12 cellular contexts compared by ENCODE assay signal in the genomic region with DNA sequence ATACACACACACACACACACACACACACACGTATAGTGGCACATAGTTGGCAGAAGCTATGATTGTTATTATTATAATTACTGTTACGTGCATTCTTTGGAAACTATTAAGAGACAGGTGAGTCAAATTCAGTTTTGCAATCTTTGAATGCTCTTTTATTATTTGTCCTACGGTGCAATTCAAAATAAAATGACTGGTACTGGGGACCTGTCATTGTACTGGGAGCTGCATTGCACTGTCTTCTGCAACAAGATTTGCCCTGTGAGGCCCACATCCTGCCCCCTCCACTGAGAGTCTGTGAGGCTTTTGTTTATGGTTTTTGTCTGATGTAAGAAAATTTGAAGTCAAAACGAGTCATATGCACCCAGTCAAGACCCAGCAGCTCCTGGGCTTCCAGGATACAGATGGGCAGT. TPM values are rescaled to one million over a fixed set of nuclear protein-coding genes. Genes with fewer than 3 reads are reported as not detected.
DNase-seq lines count a peak whose midpoint lies in the region; ATAC-seq, FAIRE-seq and TF ChIP-seq lines count a peak whose summit lies in the region.
"Had no signal": no experiment of that assay in that cellular context is flagged by ENCODE, and none has a peak within 500 bp of the region (broad histone marks: within the 10 kb centered on the region; RNA-seq: fewer than 3 reads in every experiment).

No MANE protein-coding gene starts in this region.

- H3K27me3 ChIP-seq in SU-DHL-6 (ENCODE audit: low read length) (no peaks in the 10 kb centered on the region), keratinocyte (ENCODE audit: control insufficient read depth, extremely low read depth, insufficient read depth, low read length) (no peaks in the 10 kb centered on the region), gastrocnemius medialis (no peaks in the 10 kb centered on the region), upper lobe of left lung (no peaks in the 10 kb centered on the region)

- H3K9me3 Mint-ChIP-seq in activated T-cell treated with anti-CD3 and anti-CD28 coated beads, Interleukin-2, amount 50 U/mL, for 24 hours, result no peaks in the 10 kb centered on the region
- no peaks in the 10 kb centered on the region for H3K9me3 Mint-ChIP-seq in stimulated activated naive CD8-positive, alpha-beta T cell treated with anti-CD3 and anti-CD28 coated beads, Interleukin-15, Interleukin-2, amounts not matched to agents 100 ng/mL and 50 ng/mL, for 24 hours
- H3K9me3 Mint-ChIP-seq: neural crest cell had no signal

- H3K36me3 Mint-ChIP-seq in activated T-cell treated with anti-CD3 and anti-CD28 coated beads, Interleukin-2, amount 50 U/mL, for 24 hours (ENCODE audit: low read depth), result peaks cover 9% of the 10 kb centered on the region
- peaks cover 11% of the 10 kb centered on the region for H3K36me3 Mint-ChIP-seq in stimulated activated naive CD8-positive, alpha-beta T cell treated with anti-CD3 and anti-CD28 coated beads, Interleukin-15, Interleukin-2, amounts not matched to agents 100 ng/mL and 50 ng/mL, for 24 hours (ENCODE audit: low read depth)

- H3K4me1 ChIP-seq in keratinocyte (ENCODE audit: control insufficient read depth, extremely low read depth, insufficient read depth, low read length), result peaks cover 5% of the 10 kb centered on the region
- H3K4me1 ChIP-seq in gastrocnemius medialis, result no peaks in the 10 kb centered on the region
- H3K4me1 ChIP-seq in upper lobe of left lung, result no peaks in the 10 kb centered on the region

- H2AFZ ChIP-seq in SU-DHL-6 (ENCODE audit: low read depth, low read length, severe bottlenecking), result no peak overlapping the region
- H2AFZ ChIP-seq in keratinocyte (ENCODE audit: control insufficient read depth, low read length), result no peak overlapping the region

- 31 to 44% methylated on average over 4 of the region's 4 CpGs for WGBS in upper lobe of left lung, 2 donors

- no peak overlapping the region for H3K9ac ChIP-seq in SU-DHL-6 (ENCODE audit: low read length)
- no peak overlapping the region for H3K9ac ChIP-seq in keratinocyte (ENCODE audit: control insufficient read depth, extremely low read depth, insufficient read depth, low read length)

- H3K4me1 Mint-ChIP-seq in activated T-cell treated with anti-CD3 and anti-CD28 coated beads, Interleukin-2, amount 50 U/mL, for 24 hours (ENCODE audit: low read depth), result peaks cover 76% of the 10 kb centered on the region
- H3K4me1 Mint-ChIP-seq in stimulated activated naive CD8-positive, alpha-beta T cell treated with anti-CD3 and anti-CD28 coated beads, Interleukin-15, Interleukin-2, amounts not matched to agents 100 ng/mL and 50 ng/mL, for 24 hours (ENCODE audit: low read depth), result peaks cover 84% of the 10 kb centered on the region
- H3K4me1 Mint-ChIP-seq: neural crest cell had no signal

- H3K4me3 ChIP-seq in SU-DHL-6 (ENCODE audit: insufficient read depth, low read length, poor library complexity, severe bottlenecking) (no peak overlapping the region), keratinocyte (ENCODE audit: control insufficient read depth in 2 of 3, extremely low read depth in 1 of 3, insufficient read depth in 2 of 3, low read depth in 1 of 3, low read length in 3 of 3) (no peak overlapping the region), gastrocnemius medialis (no peak overlapping the region), upper lobe of left lung (no peak overlapping the region)

- in situ Hi-C loops in gastrocnemius medialis (cut with MboI; ENCODE audit: low sequenced_read_pairs in 4 of 4), result no loop called here

- H3K4me3 Mint-ChIP-seq in activated T-cell treated with anti-CD3 and anti-CD28 coated beads, Interleukin-2, amount 50 U/mL, for 24 hours, result peak overlapping the region; percentile 81
- peak overlapping the region; percentile 86 for H3K4me3 Mint-ChIP-seq in stimulated activated naive CD8-positive, alpha-beta T cell treated with anti-CD3 and anti-CD28 coated beads, Interleukin-15, Interleukin-2, amounts not matched to agents 100 ng/mL and 50 ng/mL, for 24 hours
- H3K4me3 Mint-ChIP-seq: neural crest cell had no signal

- no peak for FAIRE-seq in keratinocyte (lab: Jason Lieb, UNC)

- H3K79me2 ChIP-seq in SU-DHL-6 (ENCODE audit: insufficient read depth, low read length) (no peaks in the 10 kb centered on the region), keratinocyte (ENCODE audit: control insufficient read depth, insufficient read depth, low read length) (no peaks in the 10 kb centered on the region)

- H3K4me2 ChIP-seq in SU-DHL-6 (ENCODE audit: low read depth, low read length, poor library complexity, severe bottlenecking) (peak overlapping the region; percentile 32), keratinocyte (ENCODE audit: control insufficient read depth, extremely low read depth, insufficient read depth, low read depth, low read length) (no peak overlapping the region)

- no peaks in the 10 kb centered on the region for H3K9me3 ChIP-seq in SU-DHL-6 (ENCODE audit: insufficient read depth, low read length)
- no peaks in the 10 kb centered on the region for H3K9me3 ChIP-seq in keratinocyte (ENCODE audit: control insufficient read depth, low read depth, low read length)
- peaks cover 0 to 3% (median 0%) of the 10 kb centered on the region in 3 donors for H3K9me3 ChIP-seq in gastrocnemius medialis
- no peaks in the 10 kb centered on the region for H3K9me3 ChIP-seq in upper lobe of left lung

- no peak for ATAC-seq in gastrocnemius medialis
- ATAC-seq in HG03354 (IDR thresholded peaks at IDR 0.05; ENCODE audit: poor library complexity, severe bottlenecking, unreplicated experiment), result no peak
- ATAC-seq in upper lobe of left lung (ENCODE audit: low FRiP score in 2 of 2), result no peak
- ATAC-seq: SK-N-SH treated with all-trans-retinoic acid at 6 μM for 48 hours had no signal

- TF ChIP-seq CTCF in SU-DHL-6 (IDR thresholded peaks at IDR 0.05; ENCODE audit: insufficient read depth, low read length, poor library complexity, severe bottlenecking) (no peak), keratinocyte (optimal IDR thresholded peaks at IDR 0.05 in 1 of 3, IDR thresholded peaks at IDR 0.05 in 1 of 3, conservative IDR thresholded peaks at IDR 0.05 in 1 of 3; ENCODE audit: extremely low read depth in 1 of 3, insufficient read depth in 2 of 3, low read length in 3 of 3) (no peak), gastrocnemius medialis (IDR thresholded peaks at IDR 0.05 in 4 of 5, conservative IDR thresholded peaks at IDR 0.05 in 1 of 5) (no peak), upper lobe of left lung (IDR thresholded peaks at IDR 0.05) (no peak)

- H3K27ac ChIP-seq in SU-DHL-6 (ENCODE audit: low read depth, low read length) (no peak overlapping the region), keratinocyte (ENCODE audit: control insufficient read depth, insufficient read depth, low read length) (no peak overlapping the region), gastrocnemius medialis (no peak overlapping the region), upper lobe of left lung (no peak overlapping the region)

- TF ChIP-seq POLR2A in gastrocnemius medialis (IDR thresholded peaks at IDR 0.05) (no peak), upper lobe of left lung (IDR thresholded peaks at IDR 0.05) (no peak)

- no peak for TF ChIP-seq EP300 in upper lobe of left lung (IDR thresholded peaks at IDR 0.05)

- DNase-seq in activated T-cell treated with anti-CD3 and anti-CD28 coated beads, Interleukin-2, amount 50 U/mL, for 24 hours, result peak; percentile 65
- peak; percentile 15 for DNase-seq in keratinocyte (ENCODE audit: low read depth, low spot score)
- no peak for DNase-seq in gastrocnemius medialis
- DNase-seq in upper lobe of left lung, result no peak
- DNase-seq: hippocampal formation, NCI-H2081 had no signal

- intact Hi-C loops in gastrocnemius medialis (cut with DNase I; ENCODE audit: low total_unique reads), result no loop called here

- H3K27ac Mint-ChIP-seq in activated T-cell treated with anti-CD3 and anti-CD28 coated beads, Interleukin-2, amount 50 U/mL, for 24 hours, result peak overlapping the region; percentile 95
- peak overlapping the region; percentile 91 for H3K27ac Mint-ChIP-seq in stimulated activated naive CD8-positive, alpha-beta T cell treated with anti-CD3 and anti-CD28 coated beads, Interleukin-15, Interleukin-2, amounts not matched to agents 100 ng/mL and 50 ng/mL, for 24 hours

- no peaks in the 10 kb centered on the region for H3K36me3 ChIP-seq in SU-DHL-6 (ENCODE audit: low read length)
- no peaks in the 10 kb centered on the region for H3K36me3 ChIP-seq in keratinocyte (ENCODE audit: control insufficient read depth in 2 of 2, extremely low read depth in 1 of 2, insufficient read depth in 2 of 2, low read length in 2 of 2)
- H3K36me3 ChIP-seq in gastrocnemius medialis, result no peaks in the 10 kb centered on the region
- no peaks in the 10 kb centered on the region for H3K36me3 ChIP-seq in upper lobe of left lung

- dilution Hi-C loops in keratinocyte (cut with MboI; ENCODE audit: extremely low pct_ligation_motif_present, low sequenced_read_pairs), result no loop called here

- H3K27me3 Mint-ChIP-seq in activated T-cell treated with anti-CD3 and anti-CD28 coated beads, Interleukin-2, amount 50 U/mL, for 24 hours, result no peaks in the 10 kb centered on the region
- H3K27me3 Mint-ChIP-seq in stimulated activated naive CD8-positive, alpha-beta T cell treated with anti-CD3 and anti-CD28 coated beads, Interleukin-15, Interleukin-2, amounts not matched to agents 100 ng/mL and 50 ng/mL, for 24 hours, result no peaks in the 10 kb centered on the region

- H3K9me1 ChIP-seq in keratinocyte (ENCODE audit: control insufficient read depth, extremely low read depth, insufficient read depth, low read length), result no peaks in the 10 kb centered on the region

- H3K9me2 ChIP-seq in SU-DHL-6 (replicated peaks; ENCODE audit: insufficient read depth, low read length), result no peaks in the 10 kb centered on the region

- no peaks in the 10 kb centered on the region for H3F3A ChIP-seq in SU-DHL-6 (ENCODE audit: insufficient read depth)

- H4K20me1 ChIP-seq in SU-DHL-6 (ENCODE audit: low read depth, low read length) (no peaks in the 10 kb centered on the region), keratinocyte (ENCODE audit: control insufficient read depth, extremely low read depth, insufficient read depth, low read length) (no peaks in the 10 kb centered on the region)

RNA-seq across cellular contexts. Expression of a gene that starts 1.9 kb away (rescaled TPM):
- polyA plus RNA-seq in keratinocyte, result not detected in 3 replicates
- not detected for polyA plus RNA-seq in keratinocyte (2011; ENCODE audit: low read depth)
- 0.05 TPM in 1 of 2 replicates, not detected in the other for polyA plus RNA-seq in keratinocyte (2011; cell fraction: cytosol; rRNA removed)
- polyA plus RNA-seq in keratinocyte (2011; cell fraction: nucleus; rRNA removed), result 0.04 TPM in 1 of 2 replicates, not detected in the other
- polyA plus RNA-seq in keratinocyte (2012; ENCODE audit: low replicate concordance), result 0.23 TPM in 1 of 2 replicates, not detected in the other
- polyA minus RNA-seq in keratinocyte, result not detected in 3 replicates
- not detected for polyA minus RNA-seq in keratinocyte (2011; cell fraction: cytosol; rRNA and poly(A)+ RNA removed)
- not detected in 2 replicates for polyA minus RNA-seq in keratinocyte (2011; cell fraction: nucleus; rRNA and poly(A)+ RNA removed)
- total RNA-seq in gastrocnemius medialis, result not detected
- 1 to 10 TPM in 5 of 6 donors, under 1 TPM in 1; 0.78 to 6.7 (median 2.3) TPM for total RNA-seq in upper lobe of left lung
- total RNA-seq: cerebellum, neural crest cell had no signal

RNA-seq across cellular contexts. Expression of a gene that starts 58.8 kb away (rescaled TPM):
- 21.9 to 56.5 TPM (median 31.0 TPM) in 3 replicates for polyA plus RNA-seq in keratinocyte
- 12.7 TPM for polyA plus RNA-seq in keratinocyte (2011; ENCODE audit: low read depth)
- polyA plus RNA-seq in keratinocyte (2011; cell fraction: cytosol; rRNA removed), result 12.2 and 22.4 TPM in 2 replicates
- polyA plus RNA-seq in keratinocyte (2011; cell fraction: nucleus; rRNA removed), result 51.1 and 54.1 TPM in 2 replicates
- 14.8 and 28.6 TPM in 2 replicates for polyA plus RNA-seq in keratinocyte (2012; ENCODE audit: low replicate concordance)
- polyA minus RNA-seq in keratinocyte, result 20.1 to 43.2 TPM (median 25.3 TPM) in 3 replicates
- polyA minus RNA-seq in keratinocyte (2011; cell fraction: cytosol; rRNA and poly(A)+ RNA removed), result 8.2 TPM
- 45.1 and 65.6 TPM in 2 replicates for polyA minus RNA-seq in keratinocyte (2011; cell fraction: nucleus; rRNA and poly(A)+ RNA removed)
- total RNA-seq in gastrocnemius medialis, result under 1 TPM in 1 of 4 donors, not detected in 3; 0.81 TPM
- total RNA-seq in upper lobe of left lung, result 10 to 100 TPM in 2 of 6 donors, 1 to 10 TPM in 3, under 1 TPM in 1; 0.67 to 17.2 (median 3.5) TPM
- total RNA-seq: cerebellum, neural crest cell had no signal

Comparison
In these comparisons a context has a peak if more than half of its experiments do, and no peak if none do; other contexts are left out.
1. DNase-seq: peak in activated T-cell treated with anti-CD3 and anti-CD28 coated beads, Interleukin-2, amount 50 U/mL, for 24 hours (single experiment) and keratinocyte (single experiment); none in gastrocnemius medialis (0 of 2) and upper lobe of left lung (0 of 2).